Comparison of ENCODE assay signal across 8 cellular contexts in genomic region chr11:747176-748006, GRCh38. TPM values are rescaled to one million over a fixed set of nuclear protein-coding genes. Genes with fewer than 3 reads are reported as not detected.
DNase-seq lines count a peak whose midpoint lies in the region; ATAC-seq, FAIRE-seq and TF ChIP-seq lines count a peak whose summit lies in the region.

TALDO1 (plus strand) TSS chr11:747464; CDS start chr11:747482, 18 bp downstream.

- peak within 1 kb of the TSS; percentile 92 for H3K27ac ChIP-seq in left ventricle myocardium inferior (replicated peaks)

- peak; percentile 85 for DNase-seq in NCI-H128 (lab: John Stamatoyannopoulos, UW; ENCODE audit: unreplicated experiment)
- DNase-seq in T-helper 1 cell, result peak; percentile 69 to 88 (median 71)
- DNase-seq in amniotic stem cell (lab: John Stamatoyannopoulos, UW), result peak; percentile 77
- DNase-seq in left ventricle myocardium inferior, result peak; percentile 93
- DNase-seq in pulmonary artery endothelial cell (ENCODE audit: low read depth, low spot score), result peak; percentile 55
- DNase-seq in urothelium cell line (ENCODE audit: low spot score), result peak; percentile 94

- H3K36me3 ChIP-seq in left ventricle myocardium inferior, result no peaks in the 10 kb centered on the region

- FAIRE-seq in urothelium cell line (lab: Jason Lieb, UNC), result no peak

- ATAC-seq in HG02678 (IDR thresholded peaks at IDR 0.05; ENCODE audit: unreplicated experiment), result peak; percentile 91

- H3K9me3 ChIP-seq in left ventricle myocardium inferior (replicated peaks), result no peaks in the 10 kb centered on the region

- peaks cover 38% of the 10 kb centered on the region for H3K4me1 ChIP-seq in left ventricle myocardium inferior

- H3K27me3 ChIP-seq in left ventricle myocardium inferior (ENCODE audit: low read depth), result no peaks in the 10 kb centered on the region

- H3K4me3 ChIP-seq in GM12875 (ENCODE audit: low read depth, low read length) (peak within 1 kb of the TSS; percentile 98), left ventricle myocardium inferior (peak within 1 kb of the TSS; percentile 96)

- TF ChIP-seq CTCF in GM12875 (IDR thresholded peaks at IDR 0.05; ENCODE audit: borderline replicate concordance, insufficient read depth, low read depth, low read length) (peak; percentile 25; the same call in 1 of the 2 replicates), left ventricle myocardium inferior (IDR thresholded peaks at IDR 0.05; ENCODE audit: borderline replicate concordance) (peak; percentile 46)

- intact Hi-C loops in left ventricle myocardium inferior (cut with micrococcal nuclease), result no loop called here

RNA-seq across cellular contexts. Expression of gene TALDO1, which starts in this region (rescaled TPM):
- total RNA-seq in left ventricle myocardium inferior (101 TPM), pulmonary artery endothelial cell (278 and 283 TPM in 2 replicates)

Comparison
In these comparisons a context has a peak if more than half of its experiments do, and no peak if none do; other contexts are left out.
1. Peak in every context shown above with its lines: DNase-seq, ATAC-seq, H3K4me3 ChIP-seq and H3K27ac ChIP-seq.